8 cellular contexts compared by ENCODE assay signal in the genomic region with DNA sequence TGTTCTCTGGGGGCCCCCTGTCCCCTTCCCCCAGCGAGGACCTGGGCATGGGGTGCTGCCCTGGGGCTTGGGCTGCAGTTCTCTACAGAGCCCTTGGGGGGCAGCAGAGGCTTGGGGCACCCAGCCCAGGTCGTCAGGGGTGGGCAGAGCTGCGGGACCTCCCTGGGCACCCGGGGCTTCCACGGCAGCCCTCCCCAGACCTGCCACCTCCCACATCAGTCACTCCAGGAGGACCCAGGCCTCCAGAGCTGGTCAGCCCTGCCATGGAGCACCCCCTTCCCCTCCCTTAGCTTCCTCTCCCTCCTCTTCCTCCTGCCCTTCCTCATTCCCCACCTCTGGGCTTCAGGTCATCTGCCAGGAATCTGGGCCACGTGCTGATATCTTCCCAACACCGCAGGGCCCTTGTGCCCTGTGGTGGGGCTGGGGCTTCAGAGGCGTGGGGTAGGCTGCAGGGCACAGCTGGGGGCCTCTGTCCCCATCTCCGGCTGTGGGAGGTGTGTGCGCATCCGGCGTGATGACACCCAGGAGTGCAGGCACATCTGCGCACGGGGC. TPM values are rescaled to one million over a fixed set of nuclear protein-coding genes. Genes with fewer than 3 reads are reported as not detected.
DNase-seq lines count a peak whose midpoint lies in the region; ATAC-seq, FAIRE-seq and TF ChIP-seq lines count a peak whose summit lies in the region.

No MANE protein-coding gene starts in this region.

- DNase-seq in GM12891 (ENCODE audit: insufficient read length, low spot score) (peak; percentile 94), germinal center (ENCODE audit: low spot score) (peak; percentile 82), smooth muscle cell (lab: John Stamatoyannopoulos, UW; ENCODE audit: unreplicated experiment) (no peak), occipital lobe (lab: John Stamatoyannopoulos, UW) (no peak)
- peak; percentile 50 for DNase-seq in activated T-helper 2 cell treated with anti-CD3 and anti-CD28 coated beads, Interferon-gamma antibody, Interleukin-2, Interleukin-4, amounts not matched to agents 10 μg/mL and 5 μg/mL and 100 μg/mL, durations not matched to agents 14 hours and 24 hours and 36 hours (ENCODE audit: low spot score)

- no peak for TF ChIP-seq POLR2A in GM12891 (IDR thresholded peaks at IDR 0.05; ENCODE audit: low read depth, low read length)

- H3K9me2 ChIP-seq in OCI-LY1 (ENCODE audit: low read depth, low read length): no peaks in the 10 kb centered on the region

- peaks cover 1% of the 10 kb centered on the region for H3K27me3 Mint-ChIP-seq in activated T-helper 2 cell treated with anti-CD3 and anti-CD28 coated beads, Interferon-gamma antibody, Interleukin-2, Interleukin-4, amounts not matched to agents 10 μg/mL and 5 μg/mL and 100 μg/mL, durations not matched to agents 14 hours and 24 hours and 36 hours (ENCODE audit: low read depth)

- H3K27ac Mint-ChIP-seq in activated T-helper 2 cell treated with anti-CD3 and anti-CD28 coated beads, Interferon-gamma antibody, Interleukin-2, Interleukin-4, amounts not matched to agents 10 μg/mL and 5 μg/mL and 100 μg/mL, durations not matched to agents 14 hours and 24 hours and 36 hours: no peak overlapping the region

- H3K4me2 ChIP-seq in OCI-LY1 (ENCODE audit: low read length): peak overlapping the region; percentile 66
- peak overlapping the region; percentile 98 for H3K4me2 ChIP-seq in smooth muscle cell

- 36% methylated on average over 13 of the region's 14 CpGs for WGBS in smooth muscle cell (ENCODE audit: low lambda C conversion rate)

- no peaks in the 10 kb centered on the region for H3K9me3 Mint-ChIP-seq in activated T-helper 2 cell treated with anti-CD3 and anti-CD28 coated beads, Interferon-gamma antibody, Interleukin-2, Interleukin-4, amounts not matched to agents 10 μg/mL and 5 μg/mL and 100 μg/mL, durations not matched to agents 14 hours and 24 hours and 36 hours

- FAIRE-seq in GM12891 (lab: Jason Lieb, UNC): peak; percentile 69

- H3K4me3 Mint-ChIP-seq in activated T-helper 2 cell treated with anti-CD3 and anti-CD28 coated beads, Interferon-gamma antibody, Interleukin-2, Interleukin-4, amounts not matched to agents 10 μg/mL and 5 μg/mL and 100 μg/mL, durations not matched to agents 14 hours and 24 hours and 36 hours (ENCODE audit: low read depth): peak overlapping the region; percentile 57

- peak overlapping the region; percentile 66 for H3K4me3 ChIP-seq in OCI-LY1 (ENCODE audit: low read depth, low read length, poor library complexity, severe bottlenecking)
- no peak overlapping the region for H3K4me3 ChIP-seq in smooth muscle cell

- H3K79me2 ChIP-seq in OCI-LY1 (ENCODE audit: insufficient read depth, low read length) (no peaks in the 10 kb centered on the region), smooth muscle cell (ENCODE audit: low read depth) (no peaks in the 10 kb centered on the region)

- H2AFZ ChIP-seq in OCI-LY1 (ENCODE audit: low read length) (no peak overlapping the region), smooth muscle cell (ENCODE audit: low read depth) (no peak overlapping the region)

- peaks cover 2% of the 10 kb centered on the region for H3K4me1 Mint-ChIP-seq in activated T-helper 2 cell treated with anti-CD3 and anti-CD28 coated beads, Interferon-gamma antibody, Interleukin-2, Interleukin-4, amounts not matched to agents 10 μg/mL and 5 μg/mL and 100 μg/mL, durations not matched to agents 14 hours and 24 hours and 36 hours (ENCODE audit: low read depth)

- intact Hi-C loops in activated T-helper 2 cell treated with anti-CD3 and anti-CD28 coated beads, Interferon-gamma antibody, Interleukin-2, Interleukin-4, amounts not matched to agents 10 μg/mL and 5 μg/mL and 100 μg/mL, durations not matched to agents 14 hours and 24 hours and 36 hours (cut with micrococcal nuclease): loop anchor here (1.0 kb wide), 1 partner anchor 203 kb away; no protein-coding TSS in a partner anchor

- H3K36me3 Mint-ChIP-seq in activated T-helper 2 cell treated with anti-CD3 and anti-CD28 coated beads, Interferon-gamma antibody, Interleukin-2, Interleukin-4, amounts not matched to agents 10 μg/mL and 5 μg/mL and 100 μg/mL, durations not matched to agents 14 hours and 24 hours and 36 hours (ENCODE audit: low read depth): no peaks in the 10 kb centered on the region

- H3K9ac ChIP-seq in OCI-LY1 (ENCODE audit: low read length) (no peak overlapping the region; the same call in 1 of the 2 replicates), smooth muscle cell (ENCODE audit: low read depth) (no peak overlapping the region)

- no peaks in the 10 kb centered on the region for H4K20me1 ChIP-seq in OCI-LY1 (ENCODE audit: insufficient read depth, low read length)
- H4K20me1 ChIP-seq in smooth muscle cell (ENCODE audit: low read depth): peaks cover 85% of the 10 kb centered on the region

- H3K36me3 ChIP-seq in OCI-LY1 (ENCODE audit: insufficient read depth, low read length): no peaks in the 10 kb centered on the region
- no peaks in the 10 kb centered on the region for H3K36me3 ChIP-seq in smooth muscle cell (ENCODE audit: low read depth)

- H3K9me3 ChIP-seq in OCI-LY1 (ENCODE audit: low read length) (no peaks in the 10 kb centered on the region), smooth muscle cell (replicated peaks; ENCODE audit: low read depth) (no peaks in the 10 kb centered on the region)

- no peaks in the 10 kb centered on the region for H3F3A ChIP-seq in OCI-LY1 (ENCODE audit: insufficient read depth, low read length)
- H3F3A ChIP-seq in smooth muscle cell (ENCODE audit: low read depth): no peaks in the 10 kb centered on the region

- H3K27me3 ChIP-seq in OCI-LY1 (ENCODE audit: insufficient read depth, low read length): peaks cover 4% of the 10 kb centered on the region; the same call in 1 of the 2 replicates
- H3K27me3 ChIP-seq in smooth muscle cell (ENCODE audit: low read depth): peaks cover 19% of the 10 kb centered on the region

- no peak for ATAC-seq in HG02763 (IDR thresholded peaks at IDR 0.05; ENCODE audit: unreplicated experiment)
- no peak for ATAC-seq in HG03565 (IDR thresholded peaks at IDR 0.05; ENCODE audit: unreplicated experiment)

- TF ChIP-seq CTCF in OCI-LY1 (IDR thresholded peaks at IDR 0.05; ENCODE audit: low read length) (peak; percentile 87), smooth muscle cell (IDR thresholded peaks at IDR 0.05; ENCODE audit: borderline replicate concordance, insufficient read depth, poor library complexity, severe bottlenecking) (peak; percentile 77)

- peaks cover 26% of the 10 kb centered on the region for H3K4me1 ChIP-seq in OCI-LY1 (ENCODE audit: insufficient read depth, low read length, severe bottlenecking)
- peaks cover 31% of the 10 kb centered on the region for H3K4me1 ChIP-seq in smooth muscle cell (ENCODE audit: low read depth)

- no peak overlapping the region for H3K27ac ChIP-seq in OCI-LY1 (ENCODE audit: low read depth, low read length, poor library complexity, severe bottlenecking)
- H3K27ac ChIP-seq in smooth muscle cell (ENCODE audit: low read depth): no peak overlapping the region

TF ChIP-seq in GM12891, 5 proteins besides CTCF, POLR2A, EP300 and RAD21:
- no peak for TF ChIP-seq SPI1 (IDR thresholded peaks at IDR 0.05; ENCODE audit: low read depth, low read length)
- no peak for TF ChIP-seq TAF1 (IDR thresholded peaks at IDR 0.05; ENCODE audit: low read depth, low read length)
- TF ChIP-seq PAX5 (IDR thresholded peaks at IDR 0.05; ENCODE audit: insufficient read depth, low read length, severe bottlenecking): no peak
- TF ChIP-seq POU2F2 (IDR thresholded peaks at IDR 0.05; ENCODE audit: low read depth, low read length): no peak
- TF ChIP-seq POLR2AphosphoS5 (IDR thresholded peaks at IDR 0.05; ENCODE audit: low read depth, low read length): no peak

RNA-seq across cellular contexts. Expression of a gene that starts 5.8 kb away (rescaled TPM):
- 5.6 TPM for polyA plus RNA-seq in GM12891 (2012; ENCODE audit: low read depth, missing spikeins)
- 15.8 and 16.9 TPM in 2 replicates for total RNA-seq in activated T-helper 2 cell treated with anti-CD3 and anti-CD28 coated beads, Interferon-gamma antibody, Interleukin-2, Interleukin-4, amounts not matched to agents 10 μg/mL and 5 μg/mL and 100 μg/mL, durations not matched to agents 14 hours and 24 hours and 36 hours
- total RNA-seq in smooth muscle cell (50.2 and 68.2 TPM in 2 replicates), occipital lobe (18.6 TPM)
- 153 and 179 TPM in 2 replicates for polyA plus RNA-seq in smooth muscle cell

RNA-seq across cellular contexts. Expression of a gene that starts 6.1 kb away (rescaled TPM):
- 195 TPM for polyA plus RNA-seq in GM12891 (2012; ENCODE audit: low read depth, missing spikeins)
- 101 and 111 TPM in 2 replicates for total RNA-seq in activated T-helper 2 cell treated with anti-CD3 and anti-CD28 coated beads, Interferon-gamma antibody, Interleukin-2, Interleukin-4, amounts not matched to agents 10 μg/mL and 5 μg/mL and 100 μg/mL, durations not matched to agents 14 hours and 24 hours and 36 hours
- 38.0 and 51.4 TPM in 2 replicates for total RNA-seq in smooth muscle cell
- polyA plus RNA-seq in smooth muscle cell: 380 and 446 TPM in 2 replicates
- total RNA-seq in occipital lobe: 14.5 TPM

RNA-seq across cellular contexts. Expression of a gene that starts 15.7 kb away (rescaled TPM):
- 11.5 TPM for polyA plus RNA-seq in GM12891 (2012; ENCODE audit: low read depth, missing spikeins)
- total RNA-seq in activated T-helper 2 cell treated with anti-CD3 and anti-CD28 coated beads, Interferon-gamma antibody, Interleukin-2, Interleukin-4, amounts not matched to agents 10 μg/mL and 5 μg/mL and 100 μg/mL, durations not matched to agents 14 hours and 24 hours and 36 hours: 95.7 and 106 TPM in 2 replicates
- total RNA-seq in smooth muscle cell: 214 and 256 TPM in 2 replicates
- 391 and 469 TPM in 2 replicates for polyA plus RNA-seq in smooth muscle cell
- 44.1 TPM for total RNA-seq in occipital lobe

RNA-seq across cellular contexts. Expression of a gene that starts 20.7 kb away (rescaled TPM):
- polyA plus RNA-seq in GM12891 (2012; ENCODE audit: low read depth, missing spikeins): 3.6 TPM
- 4.9 and 5.1 TPM in 2 replicates for total RNA-seq in activated T-helper 2 cell treated with anti-CD3 and anti-CD28 coated beads, Interferon-gamma antibody, Interleukin-2, Interleukin-4, amounts not matched to agents 10 μg/mL and 5 μg/mL and 100 μg/mL, durations not matched to agents 14 hours and 24 hours and 36 hours
- total RNA-seq in smooth muscle cell (0.36 and 2.5 TPM in 2 replicates), occipital lobe (0.31 TPM)
- 0.10 and 10.5 TPM in 2 replicates for polyA plus RNA-seq in smooth muscle cell

RNA-seq across cellular contexts. Expression of a gene that starts 29.7 kb away (rescaled TPM):
- polyA plus RNA-seq in GM12891 (2012; ENCODE audit: low read depth, missing spikeins): 14.8 TPM
- total RNA-seq in activated T-helper 2 cell treated with anti-CD3 and anti-CD28 coated beads, Interferon-gamma antibody, Interleukin-2, Interleukin-4, amounts not matched to agents 10 μg/mL and 5 μg/mL and 100 μg/mL, durations not matched to agents 14 hours and 24 hours and 36 hours: 56.1 and 59.8 TPM in 2 replicates
- total RNA-seq in smooth muscle cell (12.4 and 14.8 TPM in 2 replicates), occipital lobe (5.3 TPM)
- 26.4 and 33.8 TPM in 2 replicates for polyA plus RNA-seq in smooth muscle cell

Comparison
In these comparisons a context has a peak if more than half of its experiments do, and no peak if none do; other contexts are left out.
1. DNase-seq: peak in GM12891 (single experiment), activated T-helper 2 cell treated with anti-CD3 and anti-CD28 coated beads, Interferon-gamma antibody, Interleukin-2, Interleukin-4, amounts not matched to agents 10 μg/mL and 5 μg/mL and 100 μg/mL, durations not matched to agents 14 hours and 24 hours and 36 hours (single experiment) and germinal center (single experiment); none in smooth muscle cell (single experiment) and occipital lobe (single experiment).